ENCODE assay signal across 9 cellular contexts in the genomic region with DNA sequence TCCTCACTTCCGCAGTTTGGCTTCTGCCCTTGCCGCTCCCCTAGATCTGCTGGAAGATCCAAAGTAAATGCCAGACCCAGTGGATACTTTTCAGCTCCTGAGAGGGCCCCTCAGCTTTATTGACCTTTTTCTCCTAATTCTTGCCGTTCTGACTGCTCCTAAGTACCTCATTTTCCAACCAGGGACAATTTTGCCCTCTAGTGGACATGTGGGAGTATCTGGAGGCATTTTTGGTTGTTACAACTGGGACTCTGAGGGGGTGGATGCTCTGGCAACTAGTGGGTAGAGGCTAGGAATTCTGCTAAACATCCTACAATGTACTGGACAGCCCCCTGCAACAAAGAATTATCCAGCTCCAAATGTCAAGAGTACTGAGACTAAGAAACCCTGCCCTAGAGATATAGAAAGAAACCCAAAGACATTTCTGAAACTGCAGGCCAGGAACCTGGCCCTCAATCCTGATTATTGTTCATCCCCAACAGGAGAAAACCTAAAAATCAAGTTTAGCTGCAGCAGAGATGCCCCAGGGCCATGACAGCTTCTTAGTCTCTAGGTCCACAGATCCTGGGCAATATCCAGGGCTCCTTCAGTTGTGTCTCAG. TPM values are rescaled to one million over a fixed set of nuclear protein-coding genes. Genes with fewer than 3 reads are reported as not detected.
DNase-seq lines count a peak whose midpoint lies in the region; ATAC-seq and TF ChIP-seq lines count a peak whose summit lies in the region.
"Had no signal": no experiment of that assay in that cellular context is flagged by ENCODE, and none has a peak within 500 bp of the region (broad histone marks: within the 10 kb centered on the region; RNA-seq: fewer than 3 reads in every experiment).

No MANE protein-coding gene starts in this region.

- H3K27me3 Mint-ChIP-seq in HFFc6 (ENCODE audit: insufficient read depth) = peaks cover 11% of the 10 kb centered on the region
- H3K27me3 Mint-ChIP-seq in T-helper 2 cell treated with Interferon-gamma antibody and Interleukin-4, amounts not matched to agents 5 μg/mL and 100 μg/mL, for 36 hours (ENCODE audit: low read depth) = no peaks in the 10 kb centered on the region

- H3K36me3 ChIP-seq in adrenal gland (replicated peaks in 1 of 2) = no peaks in the 10 kb centered on the region

- intact Hi-C loops in adrenal gland (cut with DNase I) = no loop called here

- H3K4me3 ChIP-seq in adrenal gland = no peak overlapping the region

- H3K27ac Mint-ChIP-seq in HFFc6 = no peak overlapping the region
- no peak overlapping the region for H3K27ac Mint-ChIP-seq in T-helper 2 cell treated with Interferon-gamma antibody and Interleukin-4, amounts not matched to agents 5 μg/mL and 100 μg/mL, for 36 hours

- peak; percentile 4 for DNase-seq in CD1c-positive myeloid dendritic cell (ENCODE audit: extremely low spot score)
- peak; percentile 13 for DNase-seq in HFFc6
- peak in 1 of 7 donors; percentile 6 for DNase-seq in adrenal gland
- no peak for DNase-seq in left lobe of liver (ENCODE audit: low spot score)
- DNase-seq in T-helper 2 cell treated with Interferon-gamma antibody and Interleukin-4, amounts not matched to agents 5 μg/mL and 100 μg/mL, for 36 hours (ENCODE audit: low spot score) = no peak
- no peak for DNase-seq in stimulated activated CD8-positive, alpha-beta memory T cell treated with anti-CD3 and anti-CD28 coated beads, Interleukin-4, amount 100 ng/mL, for 48 hours
- DNase-seq in activated CD8-positive, alpha-beta memory T cell treated with anti-CD3 and anti-CD28 coated beads, Interleukin-2, amount 50 U/mL, for 48 hours = no peak
- DNase-seq in occipital lobe (lab: John Stamatoyannopoulos, UW) = no peak
- DNase-seq: aorta had no signal

- H3K4me1 ChIP-seq in adrenal gland (replicated peaks in 1 of 2) = no peaks in the 10 kb centered on the region

- H3K9me3 ChIP-seq in adrenal gland (replicated peaks in 1 of 3) = no peaks in the 10 kb centered on the region

- no peak for TF ChIP-seq POLR2A in adrenal gland (IDR thresholded peaks at IDR 0.05)

- H3K4me1 Mint-ChIP-seq in HFFc6 (ENCODE audit: low read depth) = peaks cover 5% of the 10 kb centered on the region; the same call in 1 of the 2 replicates
- peaks cover 7% of the 10 kb centered on the region for H3K4me1 Mint-ChIP-seq in T-helper 2 cell treated with Interferon-gamma antibody and Interleukin-4, amounts not matched to agents 5 μg/mL and 100 μg/mL, for 36 hours (ENCODE audit: low read depth)

- H3K36me3 Mint-ChIP-seq in HFFc6 (ENCODE audit: low read depth) = no peaks in the 10 kb centered on the region
- no peaks in the 10 kb centered on the region for H3K36me3 Mint-ChIP-seq in T-helper 2 cell treated with Interferon-gamma antibody and Interleukin-4, amounts not matched to agents 5 μg/mL and 100 μg/mL, for 36 hours (ENCODE audit: low read depth)

- H3K9me3 Mint-ChIP-seq in HFFc6 = no peaks in the 10 kb centered on the region
- no peaks in the 10 kb centered on the region for H3K9me3 Mint-ChIP-seq in T-helper 2 cell treated with Interferon-gamma antibody and Interleukin-4, amounts not matched to agents 5 μg/mL and 100 μg/mL, for 36 hours

- TF ChIP-seq CTCF in HFFc6 (IDR thresholded peaks at IDR 0.05) (peak; percentile 73), adrenal gland (IDR thresholded peaks at IDR 0.05) (peak; percentile 26 to 42 (median 39))

- H3K27me3 ChIP-seq in adrenal gland = no peaks in the 10 kb centered on the region

- ATAC-seq in left lobe of liver = peak; percentile 71

- H3K4me3 Mint-ChIP-seq in HFFc6 = no peak overlapping the region
- no peak overlapping the region for H3K4me3 Mint-ChIP-seq in T-helper 2 cell treated with Interferon-gamma antibody and Interleukin-4, amounts not matched to agents 5 μg/mL and 100 μg/mL, for 36 hours

- 35 to 65% (median 45%) methylated on average over 3 of the region's 3 CpGs for WGBS in adrenal gland, 4 donors

- H3K27ac ChIP-seq in adrenal gland = no peak overlapping the region

RNA-seq across cellular contexts. Expression of a gene that starts 3.4 kb away (rescaled TPM):
- total RNA-seq in HFFc6 (2021; fragmentation: NEBNext Ultra II Directional; extraction: Animal tissue kit (Norgen Biotek cat#: 25700)) = not detected
- total RNA-seq in adrenal gland = not detected
- polyA plus RNA-seq in adrenal gland = not detected
- not detected for total RNA-seq in left lobe of liver
- not detected for total RNA-seq in occipital lobe
- total RNA-seq: aorta had no signal
- polyA plus RNA-seq: aorta had no signal

Comparison
In these comparisons a context has a peak if more than half of its experiments do, and no peak if none do; other contexts are left out.
1. DNase-seq: peak in CD1c-positive myeloid dendritic cell (single experiment) and HFFc6 (single experiment); none in left lobe of liver (single experiment), T-helper 2 cell treated with Interferon-gamma antibody and Interleukin-4, amounts not matched to agents 5 μg/mL and 100 μg/mL, for 36 hours (single experiment), stimulated activated CD8-positive, alpha-beta memory T cell treated with anti-CD3 and anti-CD28 coated beads, Interleukin-4, amount 100 ng/mL, for 48 hours (single experiment), activated CD8-positive, alpha-beta memory T cell treated with anti-CD3 and anti-CD28 coated beads, Interleukin-2, amount 50 U/mL, for 48 hours (single experiment) and occipital lobe (single experiment).